In genomic region chrY:8533468-8533867, GRCh38 we compare ENCODE assay signal across 23 cellular contexts.
A peak's percentile ranks its signal among the peaks of the same experiment; 100 is the strongest.
DNase-seq lines count a peak whose midpoint lies in the region; ATAC-seq, FAIRE-seq and TF ChIP-seq lines count a peak whose summit lies in the region.
"Had no signal": no experiment of that assay in that cellular context is flagged by ENCODE, and none has a peak within 500 bp of the region (broad histone marks: within the 10 kb centered on the region; RNA-seq: fewer than 3 reads in every experiment).

No MANE protein-coding gene starts in this region.

- no peaks in the 10 kb centered on the region for H3K4me1 ChIP-seq in prostate gland (replicated peaks)
- H3K4me1 ChIP-seq: BE2C, BLaER1, Caco-2 had no signal

- H3K9me3 ChIP-seq in prostate gland = no peaks in the 10 kb centered on the region
- H3K9me3 ChIP-seq: BE2C, BLaER1, Caco-2 had no signal

- FAIRE-seq in GM18507 (lab: Jason Lieb, UNC) = peak; percentile 31
- FAIRE-seq in HTR-8/SVneo (lab: Jason Lieb, UNC) = no peak
- FAIRE-seq: A204.1, D721Med, GM12878, GM12892, GM19239 had no signal

- no peak for TF ChIP-seq POLR2A in prostate gland (IDR thresholded peaks at IDR 0.05)

- DNase-seq in GM18507 (ENCODE audit: extremely low spot score, insufficient read length, low read depth) (no peak), cerebellar cortex (ENCODE audit: low spot score) (peak; percentile 8), prostate gland (ENCODE audit: low spot score) (peak; percentile 12), HTR-8/SVneo (ENCODE audit: insufficient read length, low spot score) (no peak), NCI-H226 (no peak)
- DNase-seq in activated CD4-positive, alpha-beta T cell treated with anti-CD3 and anti-CD28 coated beads, Interleukin-2, amount 50 U/mL, for 4 hours = no peak
- DNase-seq: 8988T; ACHN; BE2C; C1 segment of cervical spinal cord; Caco-2; Calu3; CD4-positive, alpha-beta T cell; CD8-positive, alpha-beta T cell; DMS79 treated with DMSO at 0.1 percent for 48 hours; GDM1 had no signal

- TF ChIP-seq CTCF in prostate gland (IDR thresholded peaks at IDR 0.05) = no peak

- H3K27ac ChIP-seq in prostate gland = no peak overlapping the region
- H3K27ac ChIP-seq: BLaER1 had no signal

- WGBS in prostate gland = 43% methylated on average over 1 of the region's 1 CpG

- no peaks in the 10 kb centered on the region for H3K36me3 ChIP-seq in prostate gland
- H3K36me3 ChIP-seq: BE2C, BLaER1 had no signal

- H3K27me3 ChIP-seq in prostate gland (replicated peaks; ENCODE audit: insufficient read depth) = no peaks in the 10 kb centered on the region
- H3K27me3 ChIP-seq: BE2C, BLaER1 had no signal

- intact Hi-C loops in prostate gland (cut with DNase I) = no loop called here

- no peak overlapping the region for H3K4me3 ChIP-seq in prostate gland
- H3K4me3 ChIP-seq: BLaER1, GM12878 had no signal

- no peak for ATAC-seq in HG03039 (IDR thresholded peaks at IDR 0.05; ENCODE audit: unreplicated experiment)
- ATAC-seq: CD8-positive, alpha-beta T cell; GM12878 had no signal

Comparison
In these comparisons a context has a peak if more than half of its experiments do, and no peak if none do; other contexts are left out.
1. DNase-seq: peak in cerebellar cortex (single experiment) and prostate gland (single experiment); none in GM18507 (single experiment), HTR-8/SVneo (single experiment), activated CD4-positive, alpha-beta T cell treated with anti-CD3 and anti-CD28 coated beads, Interleukin-2, amount 50 U/mL, for 4 hours (0 of 2) and NCI-H226 (single experiment).